In the genomic region with DNA sequence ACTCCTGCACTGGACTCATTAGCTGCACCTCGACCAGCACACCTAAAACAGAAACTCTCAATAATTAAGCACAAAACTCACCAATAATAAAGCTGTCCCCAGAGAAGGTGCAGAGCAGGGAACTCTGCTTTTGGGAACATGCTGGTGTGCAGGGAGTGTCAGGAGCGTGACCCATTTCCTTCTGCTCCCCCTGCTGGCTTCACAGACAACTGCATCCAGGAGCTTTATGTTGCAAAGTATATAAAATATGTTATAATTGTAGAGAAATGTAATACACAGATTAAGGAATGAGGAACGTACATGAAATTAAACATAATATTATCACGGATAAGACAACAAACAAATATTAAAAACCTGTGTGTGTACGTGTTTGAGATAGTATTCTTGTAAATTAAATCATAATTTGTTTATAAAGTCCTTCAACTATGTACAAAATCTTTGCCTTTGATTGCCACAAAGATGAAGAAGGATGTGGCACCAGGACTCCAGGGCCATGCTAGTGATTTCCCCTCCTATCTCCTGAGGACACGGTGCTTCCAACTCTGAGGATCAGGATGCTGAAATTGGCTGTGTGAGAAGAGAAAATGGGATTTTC, we compare ENCODE assay signal across 8 cellular contexts.
DNase-seq lines count a peak whose midpoint lies in the region; ATAC-seq, FAIRE-seq and TF ChIP-seq lines count a peak whose summit lies in the region.

No MANE protein-coding gene starts in this region.

- H3K36me3 Mint-ChIP-seq in activated CD4-positive, alpha-beta memory T cell treated with anti-CD3 and anti-CD28 coated beads for 36 hours: no peaks in the 10 kb centered on the region
- H3K36me3 Mint-ChIP-seq in activated T-helper 17 cell treated with anti-CD3 and anti-CD28 coated beads, Interleukin-2, amount 50 U/mL, for 72 hours (ENCODE audit: low read depth): no peaks in the 10 kb centered on the region

- no peaks in the 10 kb centered on the region for H3K4me1 Mint-ChIP-seq in activated CD4-positive, alpha-beta memory T cell treated with anti-CD3 and anti-CD28 coated beads for 36 hours (ENCODE audit: low read depth)
- no peaks in the 10 kb centered on the region for H3K4me1 Mint-ChIP-seq in activated T-helper 17 cell treated with anti-CD3 and anti-CD28 coated beads, Interleukin-2, amount 50 U/mL, for 72 hours

- no peaks in the 10 kb centered on the region for H3K9me3 Mint-ChIP-seq in activated CD4-positive, alpha-beta memory T cell treated with anti-CD3 and anti-CD28 coated beads for 36 hours
- no peaks in the 10 kb centered on the region for H3K9me3 Mint-ChIP-seq in activated T-helper 17 cell treated with anti-CD3 and anti-CD28 coated beads, Interleukin-2, amount 50 U/mL, for 72 hours

- ATAC-seq in activated T-helper 17 cell treated with anti-CD3 and anti-CD28 coated beads, Interleukin-2, amount 50 U/mL, for 72 hours (replicated peaks): no peak

- no peak for TF ChIP-seq POLR2A in H54 (IDR thresholded peaks at IDR 0.05; ENCODE audit: low read depth, low read length)

- no peak overlapping the region for H3K4me3 Mint-ChIP-seq in activated CD4-positive, alpha-beta memory T cell treated with anti-CD3 and anti-CD28 coated beads for 36 hours
- no peak overlapping the region for H3K4me3 Mint-ChIP-seq in activated T-helper 17 cell treated with anti-CD3 and anti-CD28 coated beads, Interleukin-2, amount 50 U/mL, for 72 hours

- CTCF ChIA-PET in activated CD4-positive, alpha-beta memory T cell treated with anti-CD3 and anti-CD28 coated beads for 36 hours (lab: Charles Lee): interaction anchor here (0.6 to 3.2 kb wide), 26 partner anchors 9 to 388 kb away, joined by 3 to 19 read pairs (median 4); a partner anchor contains a TSS

- H3K27me3 Mint-ChIP-seq in activated CD4-positive, alpha-beta memory T cell treated with anti-CD3 and anti-CD28 coated beads for 36 hours: peaks cover 32% of the 10 kb centered on the region
- peaks cover 43% of the 10 kb centered on the region for H3K27me3 Mint-ChIP-seq in activated T-helper 17 cell treated with anti-CD3 and anti-CD28 coated beads, Interleukin-2, amount 50 U/mL, for 72 hours

- POLR2A ChIA-PET in activated CD4-positive, alpha-beta memory T cell treated with anti-CD3 and anti-CD28 coated beads for 36 hours (lab: Charles Lee): no interaction called here

- DNase-seq in NCI-H1092 treated with DMSO at 0.1 percent for 48 hours (lab: John Stamatoyannopoulos, UW) (peak; percentile 14), NCI-H1092 (lab: John Stamatoyannopoulos, UW) (no peak), H54 (ENCODE audit: insufficient read length, low spot score) (peak; percentile 33), NCI-H1105 (lab: John Stamatoyannopoulos, UW) (peak; percentile 53), fibroblast of peridontal ligament (ENCODE audit: extremely low read depth) (peak; percentile 39), posterior cingulate gyrus (peak in 7 of 10 donors; percentile 32 to 86 (median 47))
- peak; percentile 51 for DNase-seq in activated CD4-positive, alpha-beta memory T cell treated with anti-CD3 and anti-CD28 coated beads for 36 hours

- intact Hi-C loops in activated CD4-positive, alpha-beta memory T cell treated with anti-CD3 and anti-CD28 coated beads for 36 hours (cut with micrococcal nuclease): loop anchor here (2.0 kb wide), 1 partner anchor 82 kb away; no protein-coding TSS in a partner anchor
- intact Hi-C loops in posterior cingulate gyrus (cut with DNase I): no loop called here

- no peak overlapping the region for H3K27ac Mint-ChIP-seq in activated CD4-positive, alpha-beta memory T cell treated with anti-CD3 and anti-CD28 coated beads for 36 hours
- H3K27ac Mint-ChIP-seq in activated T-helper 17 cell treated with anti-CD3 and anti-CD28 coated beads, Interleukin-2, amount 50 U/mL, for 72 hours: no peak overlapping the region

- FAIRE-seq in H54 (lab: Jason Lieb, UNC): no peak
